Comparison of ENCODE assay signal across 14 cellular contexts in the genomic region with DNA sequence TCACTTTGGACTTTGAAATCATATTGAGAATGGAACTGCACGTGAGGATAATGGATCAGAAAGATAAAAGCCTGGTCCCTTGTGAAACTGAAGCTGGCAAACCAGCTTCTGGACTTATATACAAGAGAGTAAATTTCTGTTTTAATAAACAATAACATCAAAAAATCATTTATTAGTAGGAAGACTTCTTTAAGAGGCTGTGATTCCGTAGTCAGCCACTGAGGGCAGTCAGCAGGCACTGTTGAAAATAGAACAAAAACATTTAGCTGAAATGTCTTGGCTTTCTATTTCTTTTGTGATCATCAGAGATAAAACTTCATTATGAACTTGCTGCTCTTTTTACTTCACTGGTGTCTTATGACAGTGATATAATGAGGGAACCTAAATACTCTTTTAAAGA.
A peak's percentile ranks its signal among the peaks of the same experiment; 100 is the strongest.
DNase-seq lines count a peak whose midpoint lies in the region; ATAC-seq and TF ChIP-seq lines count a peak whose summit lies in the region.
"Had no signal": no experiment of that assay in that cellular context is flagged by ENCODE, and none has a peak within 500 bp of the region (broad histone marks: within the 10 kb centered on the region; RNA-seq: fewer than 3 reads in every experiment).

No MANE protein-coding gene starts in this region.

- no peak for ATAC-seq in HG02759 (IDR thresholded peaks at IDR 0.05; ENCODE audit: unreplicated experiment)

- TF ChIP-seq CTCF in 22Rv1 (IDR thresholded peaks at IDR 0.05) (0 out of 2 replicates have a peak, but pooled peaks have one; percentile 22), HFFc6 (IDR thresholded peaks at IDR 0.05) (peak; percentile 27), glutamatergic neuron (IDR thresholded peaks at IDR 0.05; ENCODE audit: partially characterized antibody, unreplicated experiment) (peak; percentile 24), progenitor cell of endocrine pancreas (IDR thresholded peaks at IDR 0.05; ENCODE audit: unreplicated experiment) (peak; percentile 19), endothelial cell (IDR thresholded peaks at IDR 0.05; ENCODE audit: unreplicated experiment) (no peak)

- H3K9me3 Mint-ChIP-seq in HFFc6 (peaks cover 6% of the 10 kb centered on the region), glutamatergic neuron (ENCODE audit: unreplicated experiment) (no peaks in the 10 kb centered on the region), progenitor cell of endocrine pancreas (ENCODE audit: low read depth) (peaks cover 4% of the 10 kb centered on the region), endothelial cell (ENCODE audit: unreplicated experiment) (peaks cover 24% of the 10 kb centered on the region)

- H3K4me1 Mint-ChIP-seq in HFFc6 (ENCODE audit: low read depth) (no peaks in the 10 kb centered on the region), glutamatergic neuron (ENCODE audit: low read depth, unreplicated experiment) (no peaks in the 10 kb centered on the region), progenitor cell of endocrine pancreas (ENCODE audit: low read depth) (no peaks in the 10 kb centered on the region), endothelial cell (ENCODE audit: unreplicated experiment) (no peaks in the 10 kb centered on the region)
- H3K4me1 Mint-ChIP-seq: CD14-positive monocyte; CD4-positive, alpha-beta memory T cell had no signal

- H3K27me3 Mint-ChIP-seq in HFFc6 (ENCODE audit: insufficient read depth): no peaks in the 10 kb centered on the region; the same call in 1 of the 2 replicates
- H3K27me3 Mint-ChIP-seq in glutamatergic neuron (ENCODE audit: unreplicated experiment): no peaks in the 10 kb centered on the region
- H3K27me3 Mint-ChIP-seq in progenitor cell of endocrine pancreas: no peaks in the 10 kb centered on the region
- peaks cover 4% of the 10 kb centered on the region for H3K27me3 Mint-ChIP-seq in endothelial cell (ENCODE audit: unreplicated experiment)
- H3K27me3 Mint-ChIP-seq: CD4-positive, alpha-beta memory T cell had no signal

- H3K4me3 Mint-ChIP-seq in HFFc6 (no peak overlapping the region), glutamatergic neuron (ENCODE audit: unreplicated experiment) (no peak overlapping the region), progenitor cell of endocrine pancreas (ENCODE audit: low read depth) (no peak overlapping the region), endothelial cell (ENCODE audit: unreplicated experiment) (no peak overlapping the region)
- H3K4me3 Mint-ChIP-seq: CD14-positive monocyte; CD4-positive, alpha-beta memory T cell had no signal

- H3K27ac ChIP-seq in 22Rv1: no peak overlapping the region
- H3K27ac ChIP-seq: GM23248 had no signal

- H3K27ac Mint-ChIP-seq in HFFc6: no peak overlapping the region
- H3K27ac Mint-ChIP-seq in glutamatergic neuron (ENCODE audit: unreplicated experiment): no peak overlapping the region
- no peak overlapping the region for H3K27ac Mint-ChIP-seq in progenitor cell of endocrine pancreas
- no peak overlapping the region for H3K27ac Mint-ChIP-seq in endothelial cell (ENCODE audit: unreplicated experiment)
- H3K27ac Mint-ChIP-seq: CD14-positive monocyte; CD4-positive, alpha-beta memory T cell had no signal

- DNase-seq in HFFc6 (no peak), glutamatergic neuron (no peak), progenitor cell of endocrine pancreas (ENCODE audit: low spot score, unreplicated experiment) (no peak), AML-193 (lab: John Stamatoyannopoulos, UW) (no peak), endothelial cell (ENCODE audit: low spot score) (no peak)
- DNase-seq: CD4-positive, alpha-beta memory T cell; DMS153; DND-41; GM23248; HCEC 1CT; KG1 had no signal

- H3K36me3 Mint-ChIP-seq in HFFc6 (ENCODE audit: low read depth) (no peaks in the 10 kb centered on the region), glutamatergic neuron (ENCODE audit: unreplicated experiment) (no peaks in the 10 kb centered on the region), progenitor cell of endocrine pancreas (ENCODE audit: insufficient read depth) (no peaks in the 10 kb centered on the region), endothelial cell (ENCODE audit: low read depth, unreplicated experiment) (peaks cover 5% of the 10 kb centered on the region)
- H3K36me3 Mint-ChIP-seq: CD14-positive monocyte; CD4-positive, alpha-beta memory T cell had no signal
